In the genomic region with DNA sequence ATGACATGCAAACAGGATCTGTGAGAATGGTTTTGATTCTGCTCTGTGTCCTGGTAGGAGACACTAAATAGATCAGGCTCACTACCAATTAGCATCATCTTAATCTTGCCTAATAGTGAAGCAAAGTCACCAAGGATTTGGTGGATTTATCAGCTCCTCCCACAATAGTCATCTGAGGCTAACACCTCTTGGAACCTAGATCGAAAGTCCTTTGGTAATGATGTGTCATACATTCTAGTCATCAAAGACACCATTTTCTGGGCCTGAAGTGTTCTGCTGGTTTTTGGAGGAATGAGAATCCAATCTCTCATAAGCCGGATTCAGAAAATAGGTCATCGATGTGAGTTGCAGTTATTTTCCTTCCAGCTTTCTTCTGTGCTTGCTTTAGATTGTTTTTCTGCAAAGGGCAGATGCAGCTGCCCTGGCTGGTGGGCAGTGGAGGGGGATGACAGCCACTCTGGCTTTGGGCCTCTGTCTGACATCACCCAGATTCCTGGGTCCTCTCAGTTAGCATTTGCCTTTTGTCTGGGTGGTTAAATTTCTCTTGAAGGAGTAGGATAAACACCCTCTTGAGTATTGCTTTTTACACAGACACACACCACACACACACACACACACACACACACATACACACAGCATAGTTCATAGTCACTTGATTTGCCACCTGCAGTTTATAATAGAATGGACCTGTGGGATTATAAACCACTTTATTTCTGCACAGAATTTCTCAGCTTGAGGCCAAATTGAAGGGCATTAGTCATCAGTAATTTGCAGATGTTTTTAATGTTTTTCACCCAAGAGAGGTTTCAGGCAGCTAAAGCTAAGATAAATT, we compare ENCODE assay signal across 10 cellular contexts. TPM values are rescaled to one million over a fixed set of nuclear protein-coding genes. Genes with fewer than 3 reads are reported as not detected.
DNase-seq lines count a peak whose midpoint lies in the region; ATAC-seq and TF ChIP-seq lines count a peak whose summit lies in the region.
"Had no signal": no experiment of that assay in that cellular context is flagged by ENCODE, and none has a peak within 500 bp of the region (broad histone marks: within the 10 kb centered on the region; RNA-seq: fewer than 3 reads in every experiment).

A gene with protein sequence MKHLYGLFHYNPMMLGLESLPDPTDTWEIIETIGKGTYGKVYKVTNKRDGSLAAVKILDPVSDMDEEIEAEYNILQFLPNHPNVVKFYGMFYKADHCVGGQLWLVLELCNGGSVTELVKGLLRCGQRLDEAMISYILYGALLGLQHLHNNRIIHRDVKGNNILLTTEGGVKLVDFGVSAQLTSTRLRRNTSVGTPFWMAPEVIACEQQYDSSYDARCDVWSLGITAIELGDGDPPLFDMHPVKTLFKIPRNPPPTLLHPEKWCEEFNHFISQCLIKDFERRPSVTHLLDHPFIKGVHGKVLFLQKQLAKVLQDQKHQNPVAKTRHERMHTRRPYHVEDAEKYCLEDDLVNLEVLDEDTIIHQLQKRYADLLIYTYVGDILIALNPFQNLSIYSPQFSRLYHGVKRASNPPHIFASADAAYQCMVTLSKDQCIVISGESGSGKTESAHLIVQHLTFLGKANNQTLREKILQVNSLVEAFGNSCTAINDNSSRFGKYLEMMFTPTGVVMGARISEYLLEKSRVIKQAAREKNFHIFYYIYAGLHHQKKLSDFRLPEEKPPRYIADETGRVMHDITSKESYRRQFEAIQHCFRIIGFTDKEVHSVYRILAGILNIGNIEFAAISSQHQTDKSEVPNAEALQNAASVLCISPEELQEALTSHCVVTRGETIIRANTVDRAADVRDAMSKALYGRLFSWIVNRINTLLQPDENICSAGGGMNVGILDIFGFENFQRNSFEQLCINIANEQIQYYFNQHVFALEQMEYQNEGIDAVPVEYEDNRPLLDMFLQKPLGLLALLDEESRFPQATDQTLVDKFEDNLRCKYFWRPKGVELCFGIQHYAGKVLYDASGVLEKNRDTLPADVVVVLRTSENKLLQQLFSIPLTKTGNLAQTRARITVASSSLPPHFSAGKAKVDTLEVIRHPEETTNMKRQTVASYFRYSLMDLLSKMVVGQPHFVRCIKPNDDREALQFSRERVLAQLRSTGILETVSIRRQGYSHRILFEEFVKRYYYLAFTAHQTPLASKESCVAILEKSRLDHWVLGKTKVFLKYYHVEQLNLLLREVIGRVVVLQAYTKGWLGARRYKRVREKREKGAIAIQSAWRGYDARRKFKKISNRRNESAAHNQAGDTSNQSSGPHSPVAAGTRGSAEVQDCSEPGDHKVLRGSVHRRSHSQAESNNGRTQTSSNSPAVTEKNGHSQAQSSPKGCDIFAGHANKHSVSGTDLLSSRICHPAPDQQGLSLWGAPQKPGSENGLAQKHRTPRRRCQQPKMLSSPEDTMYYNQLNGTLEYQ (N-terminal part only) (plus strand): TSS at position 198 of the 832 bp plus-strand sequence. CDS start 141 bp downstream, at position 339.

- no peaks in the 10 kb centered on the region for H3K36me3 ChIP-seq in psoas muscle (ENCODE audit: insufficient read depth in 1 of 2, low read depth in 1 of 2)

- no peak for TF ChIP-seq CTCF in psoas muscle (IDR thresholded peaks at IDR 0.05)

- H3K9me3 Mint-ChIP-seq in central memory CD8-positive, alpha-beta T cell = no peaks in the 10 kb centered on the region
- no peaks in the 10 kb centered on the region for H3K9me3 Mint-ChIP-seq in activated naive CD4-positive, alpha-beta T cell treated with anti-CD3 and anti-CD28 coated beads for 36 hours
- H3K9me3 Mint-ChIP-seq: T-cell had no signal

- peak; percentile 43 for ATAC-seq in GM19035 (IDR thresholded peaks at IDR 0.05; ENCODE audit: unreplicated experiment)
- ATAC-seq in HG03520 (IDR thresholded peaks at IDR 0.05; ENCODE audit: unreplicated experiment) = peak; percentile 42
- peak; percentile 49 for ATAC-seq in central memory CD8-positive, alpha-beta T cell (replicated peaks; ENCODE audit: extremely low read depth, poor library complexity, severe bottlenecking)
- peak in 2 of 4 donors; percentile 23 to 45 for ATAC-seq in psoas muscle
- ATAC-seq in GM18868 (IDR thresholded peaks at IDR 0.05; ENCODE audit: unreplicated experiment) = no peak
- no peak for ATAC-seq in HG02642 (IDR thresholded peaks at IDR 0.05; ENCODE audit: poor library complexity, unreplicated experiment)
- no peak for ATAC-seq in HG02970 (IDR thresholded peaks at IDR 0.05; ENCODE audit: low FRiP score, unreplicated experiment)
- ATAC-seq: T-cell had no signal

- H3K4me3 ChIP-seq in psoas muscle = no peak within 1 kb of the TSS

- CTCF ChIA-PET in activated naive CD4-positive, alpha-beta T cell treated with anti-CD3 and anti-CD28 coated beads for 36 hours (lab: Charles Lee) = interaction anchor here (0.6 to 0.8 kb wide), 2 partner anchors 185 to 1059 kb away, joined by 3 to 5 read pairs; no protein-coding TSS in a partner anchor

- no peak within 1 kb of the TSS for H3K4me3 Mint-ChIP-seq in central memory CD8-positive, alpha-beta T cell
- H3K4me3 Mint-ChIP-seq in activated naive CD4-positive, alpha-beta T cell treated with anti-CD3 and anti-CD28 coated beads for 36 hours = no peak within 1 kb of the TSS
- H3K4me3 Mint-ChIP-seq: T-cell had no signal

- intact Hi-C loops in psoas muscle (cut with DNase I) = no loop called here
- intact Hi-C loops in activated naive CD4-positive, alpha-beta T cell treated with anti-CD3 and anti-CD28 coated beads for 36 hours (cut with micrococcal nuclease) = no loop called here

- WGBS in psoas muscle, 3 donors = 26 to 38% (median 26%) methylated on average over 3 of the region's 3 CpGs

- no peaks in the 10 kb centered on the region for H3K36me3 Mint-ChIP-seq in central memory CD8-positive, alpha-beta T cell (ENCODE audit: insufficient read depth)
- no peaks in the 10 kb centered on the region for H3K36me3 Mint-ChIP-seq in activated naive CD4-positive, alpha-beta T cell treated with anti-CD3 and anti-CD28 coated beads for 36 hours (ENCODE audit: low read depth)
- H3K36me3 Mint-ChIP-seq: T-cell had no signal

- H3K27me3 ChIP-seq in psoas muscle (ENCODE audit: insufficient read depth in 3 of 3, low read length in 2 of 3) = peaks cover 0 to 2% (median 0%) of the 10 kb centered on the region in 3 donors

- H3K27ac ChIP-seq in psoas muscle = peak within 1 kb of the TSS; percentile 23

- H3K27ac Mint-ChIP-seq in central memory CD8-positive, alpha-beta T cell (ENCODE audit: low read depth) = no peak within 1 kb of the TSS
- H3K27ac Mint-ChIP-seq in activated naive CD4-positive, alpha-beta T cell treated with anti-CD3 and anti-CD28 coated beads for 36 hours = no peak within 1 kb of the TSS
- H3K27ac Mint-ChIP-seq: T-cell had no signal

- no peaks in the 10 kb centered on the region for H3K4me1 ChIP-seq in psoas muscle

- H3K27me3 Mint-ChIP-seq in central memory CD8-positive, alpha-beta T cell = no peaks in the 10 kb centered on the region
- H3K27me3 Mint-ChIP-seq in activated naive CD4-positive, alpha-beta T cell treated with anti-CD3 and anti-CD28 coated beads for 36 hours (ENCODE audit: low read depth) = no peaks in the 10 kb centered on the region

- H3K9me3 ChIP-seq in psoas muscle = no peaks in the 10 kb centered on the region

- H3K4me1 Mint-ChIP-seq in central memory CD8-positive, alpha-beta T cell = peaks cover 20% of the 10 kb centered on the region
- H3K4me1 Mint-ChIP-seq in activated naive CD4-positive, alpha-beta T cell treated with anti-CD3 and anti-CD28 coated beads for 36 hours (ENCODE audit: low read depth) = peaks cover 7% of the 10 kb centered on the region
- H3K4me1 Mint-ChIP-seq: T-cell had no signal

- no peak for DNase-seq in central memory CD8-positive, alpha-beta T cell (ENCODE audit: low spot score in 2 of 2)
- DNase-seq in psoas muscle = no peak
- DNase-seq in activated naive CD4-positive, alpha-beta T cell treated with anti-CD3 and anti-CD28 coated beads for 36 hours = no peak
- DNase-seq: T-cell had no signal

RNA-seq across cellular contexts. Expression of the gene that starts here (rescaled TPM):
- total RNA-seq in psoas muscle = under 1 TPM in 2 of 4 donors, not detected in 2; 0.04 to 0.32 TPM
- polyA plus RNA-seq in psoas muscle = not detected
- total RNA-seq in activated naive CD4-positive, alpha-beta T cell treated with anti-CD3 and anti-CD28 coated beads for 36 hours = under 1 TPM in 1 of 2 experiments, not detected in 1; 0.17 TPM
- total RNA-seq: dermis microvascular lymphatic vessel endothelial cell had no signal

Comparison
In these comparisons a context has a peak if more than half of its experiments do, and no peak if none do; other contexts are left out.
1. ATAC-seq: peak in GM19035 (single experiment), HG03520 (single experiment) and central memory CD8-positive, alpha-beta T cell (single experiment); none in GM18868 (single experiment), HG02642 (single experiment) and HG02970 (single experiment).